Comparison of ENCODE assay signal across 8 cellular contexts in genomic region chr6:32148722-32149576, GRCh38. TPM values are rescaled to one million over a fixed set of nuclear protein-coding genes. Genes with fewer than 3 reads are reported as not detected.
DNase-seq lines count a peak whose midpoint lies in the region; ATAC-seq and TF ChIP-seq lines count a peak whose summit lies in the region.
"Had no signal": no experiment of that assay in that cellular context is flagged by ENCODE, and none has a peak within 500 bp of the region (broad histone marks: within the 10 kb centered on the region; RNA-seq: fewer than 3 reads in every experiment).

No MANE protein-coding gene starts in this region.

- DNase-seq in activated CD4-positive, alpha-beta T cell treated with anti-CD3 and anti-CD28 coated beads for 1 hour: peak; percentile 61
- DNase-seq in body of pancreas (peak; percentile 71 to 84 (median 80)), medulla oblongata (ENCODE audit: extremely low spot score) (peak; percentile 47), DMS53 treated with DMSO at 0.1 percent for 48 hours (lab: John Stamatoyannopoulos, UW; ENCODE audit: unreplicated experiment) (no peak)
- DNase-seq in stimulated activated CD8-positive, alpha-beta memory T cell treated with anti-CD3 and anti-CD28 coated beads, Interleukin-4, amount 100 ng/mL, for 24 hours (ENCODE audit: low read depth): peak; percentile 49

- intact Hi-C loops in body of pancreas (cut with DNase I): no loop called here

- H3K36me3 ChIP-seq in body of pancreas (replicated peaks in 1 of 2; ENCODE audit: insufficient read depth in 1 of 2, low read depth in 2 of 2): no peaks in the 10 kb centered on the region

- peaks cover 0 to 8% of the 10 kb centered on the region in 2 donors for H3K27me3 ChIP-seq in body of pancreas

- peak in 5 of 7 experiments; percentile 4 to 26 (median 18) for TF ChIP-seq CTCF in body of pancreas (IDR thresholded peaks at IDR 0.05)

- 17 to 19% methylated on average over 33 to 63 of the region's 64 CpGs for WGBS in body of pancreas, 2 donors

- no peaks in the 10 kb centered on the region for H3K9me3 ChIP-seq in body of pancreas

- peak overlapping the region in 1 of 2 donors; percentile 5 for H3K4me3 ChIP-seq in body of pancreas

- no peak for TF ChIP-seq POLR2A in body of pancreas (IDR thresholded peaks at IDR 0.05)

- ATAC-seq in body of pancreas (peak; percentile 86), HG02759 (IDR thresholded peaks at IDR 0.05; ENCODE audit: unreplicated experiment) (no peak), GM19023 (IDR thresholded peaks at IDR 0.05; ENCODE audit: unreplicated experiment) (no peak)

- peaks cover 23% of the 10 kb centered on the region for H3K4me1 ChIP-seq in body of pancreas

- no peak overlapping the region for H3K27ac ChIP-seq in body of pancreas

RNA-seq across cellular contexts. Expression of gene PRRT1, which starts 2.8 kb away (rescaled TPM):
- not detected for total RNA-seq in body of pancreas
- total RNA-seq: myocyte had no signal

RNA-seq across cellular contexts. Expression of gene PPT2, which starts 5.0 kb away (rescaled TPM):
- total RNA-seq in body of pancreas: 1 to 10 TPM; 3.6 to 9.9 TPM

RNA-seq across cellular contexts. Expression of gene EGFL8, which starts 15.4 kb away (rescaled TPM):
- total RNA-seq in body of pancreas: 1 to 10 TPM; 5.7 to 6.9 TPM

RNA-seq across cellular contexts. Expression of gene FKBPL, which starts 18.9 kb away (rescaled TPM):
- total RNA-seq in body of pancreas: 1 to 10 TPM; 1.0 to 1.6 TPM

RNA-seq across cellular contexts. Expression of gene ATF6B, which starts 20.9 kb away (rescaled TPM):
- total RNA-seq in body of pancreas: 10 to 100 TPM; 26.5 to 32.3 TPM
